In the genomic region with DNA sequence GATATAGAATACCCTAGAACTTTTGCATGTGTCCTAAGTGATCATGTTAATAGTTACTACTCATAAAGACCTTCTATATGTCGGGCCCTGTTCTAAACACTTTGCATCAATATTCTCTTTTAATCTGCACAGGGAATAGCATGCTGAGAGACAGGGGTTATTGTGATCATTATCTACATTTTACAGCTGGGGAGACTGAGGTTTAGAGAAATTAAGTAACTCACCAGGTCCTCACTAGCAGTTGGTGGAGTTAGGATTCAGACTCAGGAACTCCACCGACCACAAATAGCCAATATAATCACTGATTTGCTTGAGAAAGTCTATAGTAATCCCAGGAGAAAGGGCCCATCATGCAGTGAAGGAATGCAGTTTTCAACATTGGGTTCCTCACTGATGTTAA, we compare ENCODE assay signal across 24 cellular contexts.
"Had no signal": no experiment of that assay in that cellular context is flagged by ENCODE, and none has a peak within 500 bp of the region (broad histone marks: within the 10 kb centered on the region; RNA-seq: fewer than 3 reads in every experiment).

No MANE protein-coding gene starts in this region.

- H3K4me3 Mint-ChIP-seq: dendritic cell treated with granulocyte-macrophage colony-stimulating factor and Interleukin-4, amounts not matched to agents 40 ng/mL and 50 ng/mL, for 4 days; stimulated activated naive CD8-positive, alpha-beta T cell treated with anti-CD3 and anti-CD28 coated beads, Interleukin-15, amount 100 ng/mL, for 72 hours had no signal

- H3K27me3 ChIP-seq: colonic mucosa, esophagus squamous epithelium, neutrophil, pancreas, right lobe of liver, suprapubic skin, vagina had no signal

- H3K36me3 ChIP-seq: colonic mucosa, esophagus squamous epithelium, neutrophil, pancreas, right lobe of liver, suprapubic skin, vagina had no signal

- H3K27ac ChIP-seq: colonic mucosa, esophagus squamous epithelium, neutrophil, pancreas, right lobe of liver, suprapubic skin, vagina had no signal

- H3K9me3 ChIP-seq: colonic mucosa, neutrophil, pancreas, right lobe of liver, vagina had no signal

- H3K4me1 ChIP-seq: colonic mucosa, pancreas, right lobe of liver, vagina had no signal

- DNase-seq: colonic mucosa; effector CD8-positive, alpha-beta T cell; erythroblast; esophagus squamous epithelium; head of caudate nucleus; kidney; mesendoderm; midbrain; naive thymus-derived CD4-positive, alpha-beta T cell; pancreas; right lobe of liver; small intestine; stimulated activated CD4-positive, alpha-beta T cell treated with anti-CD3 and anti-CD28 coated beads, Interleukin-15, amount 100 ng/mL, for 24 hours; stimulated activated CD4-positive, alpha-beta T cell treated with anti-CD3 and anti-CD28 coated beads, Interleukin-2, amount 100 ng/mL, for 48 hours; stimulated activated naive CD4-positive, alpha-beta T cell; stimulated activated naive CD8-positive, alpha-beta T cell treated with anti-CD3 and anti-CD28 coated beads, Interleukin-15, amount 100 ng/mL, for 72 hours; trophoblast cell had no signal

- H3K4me3 ChIP-seq: colonic mucosa, esophagus squamous epithelium, lung, pancreas, right lobe of liver, suprapubic skin, vagina had no signal

- ATAC-seq: left lobe of liver; naive thymus-derived CD4-positive, alpha-beta T cell; pancreas; right lobe of liver; stimulated activated naive CD8-positive, alpha-beta T cell treated with anti-CD3 and anti-CD28 coated beads, Interleukin-15, amount 100 ng/mL, for 72 hours had no signal

- H3K27me3 Mint-ChIP-seq: dendritic cell treated with granulocyte-macrophage colony-stimulating factor and Interleukin-4, amounts not matched to agents 40 ng/mL and 50 ng/mL, for 4 days; progenitor cell of endocrine pancreas; stimulated activated naive CD8-positive, alpha-beta T cell treated with anti-CD3 and anti-CD28 coated beads, Interleukin-15, amount 100 ng/mL, for 72 hours had no signal
